In genomic region chr6:135932651-135933050, GRCh38 we compare ENCODE assay signal across 29 cellular contexts.
A peak's percentile ranks its signal among the peaks of the same experiment; 100 is the strongest.
DNase-seq lines count a peak whose midpoint lies in the region; ATAC-seq, FAIRE-seq and TF ChIP-seq lines count a peak whose summit lies in the region.
"Had no signal": no experiment of that assay in that cellular context is flagged by ENCODE, and none has a peak within 500 bp of the region (broad histone marks: within the 10 kb centered on the region; RNA-seq: fewer than 3 reads in every experiment).

No MANE protein-coding gene starts in this region.

- H3K4me3 Mint-ChIP-seq in WTC11 = no peak overlapping the region
- H3K4me3 Mint-ChIP-seq: activated CD4-positive, alpha-beta T cell treated with anti-CD3 and anti-CD28 coated beads for 36 hours; activated T-cell treated with anti-CD3 and anti-CD28 coated beads, Interleukin-2, amount 50 U/mL, for 4 hours; nephron; stimulated activated effector memory CD8-positive, alpha-beta T cell treated with anti-CD3 and anti-CD28 coated beads, Interleukin-12 subunit alpha, Interleukin-12 subunit beta, amount 100 ng/mL, for 72 hours; T-helper 17 cell had no signal

- H2AFZ ChIP-seq in HCT116 (ENCODE audit: low read depth, low read length, poor library complexity, severe bottlenecking) = no peak overlapping the region
- H2AFZ ChIP-seq in PC-9 = peak overlapping the region; percentile 57

- no peak for FAIRE-seq in A549 (lab: Jason Lieb, UNC)
- FAIRE-seq: D721Med, pancreas had no signal

- H3K9me2 ChIP-seq in HCT116 (ENCODE audit: insufficient read depth) = no peaks in the 10 kb centered on the region
- no peaks in the 10 kb centered on the region for H3K9me2 ChIP-seq in PC-9 (ENCODE audit: insufficient read depth)

- no peaks in the 10 kb centered on the region for H3K27me3 ChIP-seq in HCT116 (ENCODE audit: insufficient read depth, low read length)
- no peaks in the 10 kb centered on the region for H3K27me3 ChIP-seq in PC-9 (ENCODE audit: insufficient read depth, low read depth)
- no peaks in the 10 kb centered on the region for H3K27me3 ChIP-seq in left lung
- no peaks in the 10 kb centered on the region for H3K27me3 ChIP-seq in uterus
- H3K27me3 ChIP-seq: adrenal gland, brain microvascular endothelial cell, heart right ventricle, pancreas, right atrium auricular region, spleen had no signal

- H3K4me1 ChIP-seq in A549 (peaks cover 40% of the 10 kb centered on the region), HCT116 (ENCODE audit: control insufficient read depth in 1 of 2, insufficient read depth in 2 of 2, low read length in 2 of 2) (peaks cover 0 to 11% of the 10 kb centered on the region in 2 experiments; a peak in 1 of 4 replicates), PC-9 (replicated peaks; ENCODE audit: insufficient read depth) (peaks cover 28% of the 10 kb centered on the region), left lung (peaks cover 0 to 6% of the 10 kb centered on the region in 2 donors), uterus (peaks cover 0 to 11% of the 10 kb centered on the region in 2 donors)
- H3K4me1 ChIP-seq: left ventricle myocardium inferior, pancreas, right atrium auricular region, spleen had no signal

- H3K9me3 ChIP-seq in A549 (no peaks in the 10 kb centered on the region), HCT116 (ENCODE audit: control insufficient read depth in 1 of 2, insufficient read depth in 1 of 2, low read depth in 1 of 2, low read length in 2 of 2) (no peaks in the 10 kb centered on the region), PC-9 (ENCODE audit: insufficient read depth, low read depth) (no peaks in the 10 kb centered on the region), left lung (no peaks in the 10 kb centered on the region), uterus (no peaks in the 10 kb centered on the region)
- H3K9me3 ChIP-seq: adrenal gland, heart right ventricle, pancreas, right atrium auricular region, spleen had no signal

- H3K27me3 Mint-ChIP-seq in WTC11 (ENCODE audit: low read depth) = no peaks in the 10 kb centered on the region; the same call in 1 of the 2 replicates
- H3K27me3 Mint-ChIP-seq: activated CD4-positive, alpha-beta T cell treated with anti-CD3 and anti-CD28 coated beads for 36 hours; T-helper 17 cell had no signal

- POLR2A ChIA-PET in A549 (lab: Yijun Ruan, JAX) (no interaction called here), HCT116 (lab: Charles Lee) (no interaction called here), PC-9 (lab: Charles Lee; ENCODE audit: unreplicated experiment) (interaction anchor here (0.6 kb wide), 1 partner anchor 19 kb away, joined by 5 read pairs; no protein-coding TSS in a partner anchor), WTC11 (lab: Charles Lee) (no interaction called here)

- H3K27ac ChIP-seq in A549 (peak overlapping the region; percentile 38 to 76; a peak in 5 of 6 replicates), HCT116 (ENCODE audit: low read depth, low read length) (no peak overlapping the region), PC-9 (0 out of 2 replicates have a peak overlapping the region, but pooled peaks have one; percentile 20), left lung (no peak overlapping the region), uterus (no peak overlapping the region)
- H3K27ac ChIP-seq: adrenal gland, brain microvascular endothelial cell, heart right ventricle, left ventricle myocardium inferior, pancreas, right atrium auricular region, spleen had no signal

- CTCF ChIA-PET in A549 (lab: Yijun Ruan, JAX) (interaction anchor here (1.0 kb wide), 1 partner anchor 397 kb away, joined by 3 read pairs; no protein-coding TSS in a partner anchor), HCT116 (lab: Charles Lee) (no interaction called here), PC-9 (lab: Charles Lee) (no interaction called here), WTC11 (lab: Charles Lee) (interaction anchor here (1.3 kb wide), 1 partner anchor 23 kb away, joined by 4 read pairs; no protein-coding TSS in a partner anchor)

- H3K4me2 ChIP-seq in A549 (peak overlapping the region; percentile 24; the same call in 2 of the 3 replicates), HCT116 (ENCODE audit: low read length) (peak overlapping the region; percentile 4; the same call in 1 of the 2 replicates), PC-9 (peak overlapping the region; percentile 52)

- TF ChIP-seq POLR2A in A549 (IDR thresholded peaks at IDR 0.05; ENCODE audit: low read length) (no peak), HCT116 (IDR thresholded peaks at IDR 0.05; ENCODE audit: borderline replicate concordance, extremely low read depth, insufficient read depth, insufficient read length) (no peak), uterus (IDR thresholded peaks at IDR 0.05) (no peak)

- no peak overlapping the region for H3K27ac Mint-ChIP-seq in WTC11
- H3K27ac Mint-ChIP-seq: activated CD4-positive, alpha-beta T cell treated with anti-CD3 and anti-CD28 coated beads for 36 hours; nephron; stimulated activated effector memory CD8-positive, alpha-beta T cell treated with anti-CD3 and anti-CD28 coated beads, Interleukin-12 subunit alpha, Interleukin-12 subunit beta, amount 100 ng/mL, for 72 hours; T-helper 17 cell had no signal

- TF ChIP-seq CTCF in A549 (IDR thresholded peaks at IDR 0.05) (no peak), HCT116 (IDR thresholded peaks at IDR 0.05 in 2 of 3, conservative IDR thresholded peaks at IDR 0.05 in 1 of 3; ENCODE audit: borderline replicate concordance in 1 of 3, insufficient read depth in 1 of 3, low read depth in 2 of 3, low read length in 2 of 3) (no peak), PC-9 (conservative IDR thresholded peaks at IDR 0.05) (no peak), left lung (IDR thresholded peaks at IDR 0.05) (no peak), WTC11 (IDR thresholded peaks at IDR 0.05) (no peak), uterus (IDR thresholded peaks at IDR 0.05) (no peak)

- DNase-seq in A549 (ENCODE audit: low read depth in 1 of 2, low spot score in 1 of 2) (no peak), HCT116 (ENCODE audit: low read depth, low spot score) (no peak), PC-9 (peak; percentile 2 to 75), left lung (no peak), WTC11 (ENCODE audit: low spot score) (no peak), iPS-NIHi11 (ENCODE audit: low spot score) (no peak), COR-L47 (lab: John Stamatoyannopoulos, UW) (no peak), uterus (no peak)
- DNase-seq: activated CD4-positive, alpha-beta T cell treated with anti-CD3 and anti-CD28 coated beads for 36 hours; activated naive CD4-positive, alpha-beta T cell; activated T-cell treated with anti-CD3 and anti-CD28 coated beads, Interleukin-2, amount 50 U/mL, for 4 hours; adrenal gland; brain microvascular endothelial cell; C1 segment of cervical spinal cord; effector CD4-positive, alpha-beta T cell; foreskin fibroblast; heart right ventricle; KBM-7; left ventricle myocardium inferior; MM.1S; pancreas; spleen; stimulated activated CD4-positive, alpha-beta T cell treated with anti-CD3 and anti-CD28 coated beads, Interleukin-2, amount 100 ng/mL, for 48 hours; substantia nigra; T-helper 17 cell had no signal

- peaks cover 19% of the 10 kb centered on the region for H3K4me1 Mint-ChIP-seq in WTC11
- H3K4me1 Mint-ChIP-seq: stimulated activated effector memory CD8-positive, alpha-beta T cell treated with anti-CD3 and anti-CD28 coated beads, Interleukin-12 subunit alpha, Interleukin-12 subunit beta, amount 100 ng/mL, for 72 hours; T-helper 17 cell had no signal

- peaks cover 12% of the 10 kb centered on the region for H3K9me3 Mint-ChIP-seq in WTC11
- H3K9me3 Mint-ChIP-seq: nephron; stimulated activated effector memory CD8-positive, alpha-beta T cell treated with anti-CD3 and anti-CD28 coated beads, Interleukin-12 subunit alpha, Interleukin-12 subunit beta, amount 100 ng/mL, for 72 hours had no signal

- no peaks in the 10 kb centered on the region for H4K20me1 ChIP-seq in HCT116 (ENCODE audit: insufficient read depth)
- no peaks in the 10 kb centered on the region for H4K20me1 ChIP-seq in PC-9 (ENCODE audit: insufficient read depth)

- no peak for TF ChIP-seq EP300 in A549 (IDR thresholded peaks at IDR 0.05)

- H3K79me2 ChIP-seq in HCT116 (ENCODE audit: insufficient read depth, low read length) (no peaks in the 10 kb centered on the region), PC-9 (ENCODE audit: low read depth) (no peaks in the 10 kb centered on the region)

- WGBS in A549 (ENCODE audit: missing lambda C conversion rate) = 61% methylated on average over 4 of the region's 4 CpGs

- BruUV-seq in HCT116 (replicated peaks; lab: Mats Ljungman, UMichigan) (no TSS peak), PC-9 (replicated peaks; lab: Mats Ljungman, UMichigan) (no TSS peak)

- H3F3A ChIP-seq in PC-9 (ENCODE audit: insufficient read depth, low read depth) = 0 out of 2 replicates have a peak, but pooled peaks cover 5% of the 10 kb centered on the region

- TF ChIP-seq RAD21 in A549 (conservative IDR thresholded peaks at IDR 0.05 in 1 of 2, IDR thresholded peaks at IDR 0.05 in 1 of 2) (no peak), HCT116 (IDR thresholded peaks at IDR 0.05; ENCODE audit: low read depth) (no peak)

- ATAC-seq in A549 = no peak
- ATAC-seq in HCT116 = peak; percentile 20; the same call in 1 of the 2 replicates
- peak; percentile 35 for ATAC-seq in left lung
- no peak for ATAC-seq in WTC11
- ATAC-seq: activated CD4-positive, alpha-beta T cell treated with anti-CD3 and anti-CD28 coated beads for 36 hours; activated T-cell treated with anti-CD3 and anti-CD28 coated beads, Interleukin-2, amount 50 U/mL, for 4 hours; heart right ventricle; pancreas; stimulated activated effector memory CD8-positive, alpha-beta T cell treated with anti-CD3 and anti-CD28 coated beads, Interleukin-12 subunit alpha, Interleukin-12 subunit beta, amount 100 ng/mL, for 72 hours; T-helper 17 cell had no signal

- H3K36me3 ChIP-seq in HCT116 (ENCODE audit: control insufficient read depth in 1 of 2, insufficient read depth in 2 of 2, low read length in 2 of 2) (no peaks in the 10 kb centered on the region), PC-9 (ENCODE audit: low read depth) (no peaks in the 10 kb centered on the region), left lung (no peaks in the 10 kb centered on the region), uterus (no peaks in the 10 kb centered on the region)
- H3K36me3 ChIP-seq: adrenal gland, brain microvascular endothelial cell, heart right ventricle, left ventricle myocardium inferior, pancreas, right atrium auricular region, spleen had no signal

- RAD21 ChIA-PET in HCT116 (lab: Charles Lee; ENCODE audit: low non-redundant PET in 1 of 2, low total read pairs in 2 of 2, uncharacterized antibody in 2 of 2, unreplicated experiment in 2 of 2) = no interaction called here

- no peak overlapping the region for H3K9ac ChIP-seq in HCT116 (ENCODE audit: low read length)

- H3K36me3 Mint-ChIP-seq in WTC11 = peaks cover 7% of the 10 kb centered on the region
- H3K36me3 Mint-ChIP-seq: stimulated activated effector memory CD8-positive, alpha-beta T cell treated with anti-CD3 and anti-CD28 coated beads, Interleukin-12 subunit alpha, Interleukin-12 subunit beta, amount 100 ng/mL, for 72 hours had no signal

- intact Hi-C loops in HCT116 (cut with micrococcal nuclease) (no loop called here), PC-9 (cut with micrococcal nuclease; ENCODE audit: unreplicated experiment) (no loop called here), left lung (cut with DNase I) (no loop called here), uterus (cut with DNase I; ENCODE audit: low total_unique reads) (no loop called here)

- H3K4me3 ChIP-seq in A549 (no peak overlapping the region), HCT116 (replicated peaks in 1 of 2; ENCODE audit: low read depth in 1 of 2, low read length in 2 of 2) (no peak overlapping the region), PC-9 (0 out of 2 replicates have a peak overlapping the region, but pooled peaks have one; percentile 10), left lung (no peak overlapping the region), uterus (no peak overlapping the region)
- H3K4me3 ChIP-seq: adrenal gland, heart right ventricle, left ventricle myocardium inferior, pancreas, right atrium auricular region, spleen had no signal

Comparison
In these comparisons a context has a peak if more than half of its experiments do, and no peak if none do; other contexts are left out.
1. ATAC-seq: peak in HCT116 (single experiment) and left lung (single experiment); none in A549 (0 of 2) and WTC11 (single experiment).
2. DNase-seq: peak in PC-9 (2 of 2); none in A549 (0 of 2), HCT116 (single experiment), left lung (0 of 2), WTC11 (single experiment), iPS-NIHi11 (single experiment), COR-L47 (single experiment) and uterus (0 of 2).
3. H3K27ac ChIP-seq: peak in A549 (2 of 2) and PC-9 (single experiment); none in HCT116 (single experiment), left lung (0 of 2) and uterus (0 of 2).
4. CTCF ChIA-PET loops: an anchor here in A549 (1.0 kb wide) and WTC11 (1.3 kb wide); none called in HCT116 and PC-9.
5. Peak in every context shown above with its lines, with median percentiles within 50 percentile points of each other: H3K4me2 ChIP-seq.